12 cellular contexts compared by ENCODE assay signal in genomic region chr9:84694248-84694647, GRCh38. TPM values are rescaled to one million over a fixed set of nuclear protein-coding genes. Genes with fewer than 3 reads are reported as not detected.
DNase-seq lines count a peak whose midpoint lies in the region; ATAC-seq and TF ChIP-seq lines count a peak whose summit lies in the region.
"Had no signal": no experiment of that assay in that cellular context is flagged by ENCODE, and none has a peak within 500 bp of the region (broad histone marks: within the 10 kb centered on the region; RNA-seq: fewer than 3 reads in every experiment).

No MANE protein-coding gene starts in this region.

- no peaks in the 10 kb centered on the region for H3K36me3 Mint-ChIP-seq in activated naive CD8-positive, alpha-beta T cell treated with anti-CD3 and anti-CD28 coated beads, Interleukin-2, amount 10 ng/mL, durations not matched to agents 7 days and 5 days
- H3K36me3 Mint-ChIP-seq in activated naive CD8-positive, alpha-beta T cell treated with anti-CD3 and anti-CD28 coated beads, Interleukin-2, amount 50 U/mL, for 24 hours (ENCODE audit: low read depth), result no peaks in the 10 kb centered on the region

- TF ChIP-seq POLR2A in thyroid gland (IDR thresholded peaks at IDR 0.05), result no peak

- no peak for ATAC-seq in activated naive CD8-positive, alpha-beta T cell treated with anti-CD3 and anti-CD28 coated beads, Interleukin-2, amount 10 ng/mL, durations not matched to agents 7 days and 5 days (ENCODE audit: low read depth)
- ATAC-seq in activated naive CD8-positive, alpha-beta T cell treated with anti-CD3 and anti-CD28 coated beads, Interleukin-2, amount 50 U/mL, for 24 hours, result no peak
- peak; percentile 88 for ATAC-seq in HG03439 (IDR thresholded peaks at IDR 0.05; ENCODE audit: unreplicated experiment)

- no peaks in the 10 kb centered on the region for H3K27me3 ChIP-seq in H7 (ENCODE audit: control insufficient read depth, insufficient read depth, low read length)
- no peaks in the 10 kb centered on the region for H3K27me3 ChIP-seq in thyroid gland

- no peak overlapping the region for H3K4me3 ChIP-seq in H7 (ENCODE audit: insufficient read depth, low read depth, low read length)
- H3K4me3 ChIP-seq in thyroid gland (replicated peaks in 1 of 3), result no peak overlapping the region
- H3K4me3 ChIP-seq: smooth muscle cell had no signal

- no peak for TF ChIP-seq CTCF in thyroid gland (IDR thresholded peaks at IDR 0.05)

- no peak overlapping the region for H3K27ac Mint-ChIP-seq in activated naive CD8-positive, alpha-beta T cell treated with anti-CD3 and anti-CD28 coated beads, Interleukin-2, amount 10 ng/mL, durations not matched to agents 7 days and 5 days
- H3K27ac Mint-ChIP-seq in activated naive CD8-positive, alpha-beta T cell treated with anti-CD3 and anti-CD28 coated beads, Interleukin-2, amount 50 U/mL, for 24 hours, result no peak overlapping the region

- H3K4me3 Mint-ChIP-seq in activated naive CD8-positive, alpha-beta T cell treated with anti-CD3 and anti-CD28 coated beads, Interleukin-2, amount 10 ng/mL, durations not matched to agents 7 days and 5 days, result peak overlapping the region; percentile 53
- no peak overlapping the region for H3K4me3 Mint-ChIP-seq in activated naive CD8-positive, alpha-beta T cell treated with anti-CD3 and anti-CD28 coated beads, Interleukin-2, amount 50 U/mL, for 24 hours

- peak overlapping the region; percentile 32 to 55 (median 49) for H3K27ac ChIP-seq in thyroid gland

- peaks cover 5% of the 10 kb centered on the region for H3K4me1 Mint-ChIP-seq in activated naive CD8-positive, alpha-beta T cell treated with anti-CD3 and anti-CD28 coated beads, Interleukin-2, amount 10 ng/mL, durations not matched to agents 7 days and 5 days
- no peaks in the 10 kb centered on the region for H3K4me1 Mint-ChIP-seq in activated naive CD8-positive, alpha-beta T cell treated with anti-CD3 and anti-CD28 coated beads, Interleukin-2, amount 50 U/mL, for 24 hours

- no peaks in the 10 kb centered on the region for H3K36me3 ChIP-seq in H7 (replicated peaks; ENCODE audit: control insufficient read depth, insufficient read depth, low read length)
- no peaks in the 10 kb centered on the region for H3K36me3 ChIP-seq in thyroid gland

- no peaks in the 10 kb centered on the region for H3K9me3 ChIP-seq in thyroid gland

- POLR2A ChIA-PET in activated naive CD8-positive, alpha-beta T cell treated with anti-CD3 and anti-CD28 coated beads, Interleukin-2, amount 10 ng/mL, durations not matched to agents 7 days and 5 days (lab: Charles Lee), result no interaction called here

- no peaks in the 10 kb centered on the region for H3K9me3 Mint-ChIP-seq in activated naive CD8-positive, alpha-beta T cell treated with anti-CD3 and anti-CD28 coated beads, Interleukin-2, amount 10 ng/mL, durations not matched to agents 7 days and 5 days
- no peaks in the 10 kb centered on the region for H3K9me3 Mint-ChIP-seq in activated naive CD8-positive, alpha-beta T cell treated with anti-CD3 and anti-CD28 coated beads, Interleukin-2, amount 50 U/mL, for 24 hours

- WGBS in thyroid gland, 2 donors, result 39 to 41% methylated on average over 3 of the region's 3 CpGs

- no peak for DNase-seq in activated naive CD8-positive, alpha-beta T cell treated with anti-CD3 and anti-CD28 coated beads, Interleukin-2, amount 10 ng/mL, durations not matched to agents 7 days and 5 days
- DNase-seq in activated naive CD8-positive, alpha-beta T cell treated with anti-CD3 and anti-CD28 coated beads, Interleukin-2, amount 50 U/mL, for 24 hours, result no peak
- peak; percentile 22 for DNase-seq in H7
- DNase-seq in thyroid gland, result peak in 1 of 2 donors; percentile 14
- no peak for DNase-seq in NCI-H82 (lab: John Stamatoyannopoulos, UW)
- no peak for DNase-seq in NCI-H187 (lab: John Stamatoyannopoulos, UW)
- no peak for DNase-seq in stimulated activated CD4-positive, alpha-beta T cell treated with anti-CD3 and anti-CD28 coated beads, Interleukin-15, amount 100 ng/mL, for 24 hours
- DNase-seq: dermis blood vessel endothelial cell, hypothalamus, NCI-H1105 treated with DMSO at 0.1 percent for 48 hours had no signal

- peaks cover 28 to 32% of the 10 kb centered on the region in 2 donors for H3K4me1 ChIP-seq in thyroid gland

- intact Hi-C loops in thyroid gland (cut with DNase I), result no loop called here

- peaks cover 9% of the 10 kb centered on the region for H3K27me3 Mint-ChIP-seq in activated naive CD8-positive, alpha-beta T cell treated with anti-CD3 and anti-CD28 coated beads, Interleukin-2, amount 10 ng/mL, durations not matched to agents 7 days and 5 days
- H3K27me3 Mint-ChIP-seq in activated naive CD8-positive, alpha-beta T cell treated with anti-CD3 and anti-CD28 coated beads, Interleukin-2, amount 50 U/mL, for 24 hours, result peaks cover 6% of the 10 kb centered on the region

RNA-seq across cellular contexts. Expression of gene NTRK2, which starts 24.7 kb away (rescaled TPM):
- total RNA-seq in activated naive CD8-positive, alpha-beta T cell treated with anti-CD3 and anti-CD28 coated beads, Interleukin-2, amount 10 ng/mL, durations not matched to agents 7 days and 5 days, result not detected
- not detected in 2 replicates for total RNA-seq in H7 (2014; rRNA removed; shearing (Covaris generic))
- 100 to 1,000 TPM in 3 of 4 donors, 10 to 100 TPM in 1; 92.0 to 186 (median 142) TPM for total RNA-seq in thyroid gland

Comparison
In these comparisons a context has a peak if more than half of its experiments do, and no peak if none do; other contexts are left out.
1. RNA of gene NTRK2, which starts 24.7 kb away (total RNA-seq): 92.0 to 186 TPM in thyroid gland; not detected in activated naive CD8-positive, alpha-beta T cell treated with anti-CD3 and anti-CD28 coated beads, Interleukin-2, amount 10 ng/mL, durations not matched to agents 7 days and 5 days and not detected in H7; every median in the first group is over 10 times any median in the second.